ENCODE assay signal across 21 cellular contexts in the genomic region with DNA sequence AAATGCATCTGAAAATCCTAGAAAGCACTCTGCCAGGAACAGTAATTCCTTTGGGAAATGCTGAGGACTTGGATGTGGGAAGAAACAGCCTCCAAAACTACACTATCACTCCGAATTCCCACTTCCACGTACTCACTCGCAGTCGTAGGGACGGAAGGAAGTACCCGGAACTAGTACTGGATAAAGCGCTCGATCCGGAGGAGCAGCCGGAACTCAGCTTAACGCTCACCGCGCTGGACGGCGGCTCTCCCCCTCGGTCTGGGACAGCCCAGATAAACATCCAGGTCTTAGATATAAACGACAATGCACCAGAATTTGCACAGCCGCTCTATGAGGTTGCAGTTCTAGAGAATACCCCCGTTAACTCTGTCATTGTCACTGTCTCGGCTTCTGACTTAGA. TPM values are rescaled to one million over a fixed set of nuclear protein-coding genes. Genes with fewer than 3 reads are reported as not detected.
DNase-seq lines count a peak whose midpoint lies in the region; ATAC-seq and TF ChIP-seq lines count a peak whose summit lies in the region.
"Had no signal": no experiment of that assay in that cellular context is flagged by ENCODE, and none has a peak within 500 bp of the region (broad histone marks: within the 10 kb centered on the region; RNA-seq: fewer than 3 reads in every experiment).

No MANE protein-coding gene starts in this region.

- peaks cover 38% of the 10 kb centered on the region for H3K79me2 ChIP-seq in GM23338 (replicated peaks; ENCODE audit: insufficient read depth)

- peak overlapping the region; percentile 60 for H3K4me3 ChIP-seq in GM23338
- peak overlapping the region; percentile 41 for H3K4me3 ChIP-seq in epithelial cell of proximal tubule (ENCODE audit: low read depth, low read length)
- peak overlapping the region; percentile 55 for H3K4me3 ChIP-seq in psoas muscle
- peak overlapping the region in 1 of 2 donors; percentile 38 for H3K4me3 ChIP-seq in gastroesophageal sphincter

- no peaks in the 10 kb centered on the region for H3K4me1 ChIP-seq in GM23338 (ENCODE audit: insufficient read depth)
- H3K4me1 ChIP-seq in psoas muscle = no peaks in the 10 kb centered on the region
- no peaks in the 10 kb centered on the region for H3K4me1 ChIP-seq in gastroesophageal sphincter
- H3K4me1 ChIP-seq: tibial artery had no signal

- H3K27me3 Mint-ChIP-seq in GM23338 (ENCODE audit: insufficient read depth, low read depth, poor library complexity) = peaks cover 2% of the 10 kb centered on the region

- intact Hi-C loops in psoas muscle (cut with DNase I) = no loop called here

- DNase-seq in GM23338 (ENCODE audit: low spot score) = peak; percentile 38
- peak; percentile 30 for DNase-seq in M059J (ENCODE audit: low read depth)
- no peak for DNase-seq in epithelial cell of proximal tubule (ENCODE audit: low read depth)
- DNase-seq in psoas muscle = no peak
- no peak for DNase-seq in NCI-H510A treated with DMSO at 0.1 percent for 48 hours (lab: John Stamatoyannopoulos, UW)
- no peak for DNase-seq in NCI-H446 treated with DMSO at 0.1 percent for 48 hours (lab: John Stamatoyannopoulos, UW)
- DNase-seq: activated CD4-positive, alpha-beta memory T cell treated with anti-CD3 and anti-CD28 coated beads for 36 hours; activated naive CD4-positive, alpha-beta T cell treated with Interleukin-2 at 50 U/mL for 16 hours; DND-41; effector memory CD8-positive, alpha-beta T cell; MV-4-11; NCI-H2029; NCI-H69; SHP77; tibial artery; WERI-Rb-1 had no signal

- TF ChIP-seq CTCF in GM23338 (conservative IDR thresholded peaks at IDR 0.05; ENCODE audit: low read depth in 2 of 2) (no peak), epithelial cell of proximal tubule (conservative IDR thresholded peaks at IDR 0.05; ENCODE audit: low read depth, low read length) (no peak), psoas muscle (IDR thresholded peaks at IDR 0.05) (no peak), gastroesophageal sphincter (IDR thresholded peaks at IDR 0.05) (no peak)

- no peak overlapping the region for H3K27ac ChIP-seq in GM23338 (ENCODE audit: low read depth)
- no peak overlapping the region for H3K27ac ChIP-seq in psoas muscle
- H3K27ac ChIP-seq in gastroesophageal sphincter = no peak overlapping the region
- H3K27ac ChIP-seq: tibial artery, WERI-Rb-1 had no signal

- H4K20me1 ChIP-seq in GM23338 (replicated peaks; ENCODE audit: insufficient read depth) = no peaks in the 10 kb centered on the region; the same call in 1 of the 2 replicates

- whole genome bisulfite sequencing in psoas muscle, 3 donors = 29 to 35% (median 32%) methylated on average over 20 of the region's 20 CpGs
- WGBS in gastroesophageal sphincter (ENCODE audit: low coverage in 1 of 2), 2 donors = 36 to 63% methylated on average over 12 to 13 of the region's 20 CpGs

- H3K4me3 Mint-ChIP-seq in GM23338 = peak overlapping the region; percentile 73
- H3K4me3 Mint-ChIP-seq: activated CD4-positive, alpha-beta memory T cell treated with anti-CD3 and anti-CD28 coated beads for 36 hours; effector memory CD8-positive, alpha-beta T cell; T-helper 1 cell treated with Interleukin-12 subunit alpha and Interleukin-12 subunit beta and Interleukin-4 antibody, amounts not matched to agents 30 μg/mL and 1 μg/mL, for 36 hours had no signal

- no peak for TF ChIP-seq EP300 in gastroesophageal sphincter (IDR thresholded peaks at IDR 0.05)

- peak overlapping the region; percentile 77 for H3K4me2 ChIP-seq in GM23338

- peak overlapping the region; percentile 3; the same call in 1 of the 2 replicates for H2AFZ ChIP-seq in GM23338

- ATAC-seq in GM23338 (peak; percentile 67), psoas muscle (peak in 2 of 4 donors; percentile 34 to 49), HG03457 (IDR thresholded peaks at IDR 0.05; ENCODE audit: unreplicated experiment) (no peak), gastroesophageal sphincter (no peak)
- ATAC-seq: effector memory CD8-positive, alpha-beta T cell; left lobe of liver had no signal

- no peaks in the 10 kb centered on the region for H3K9me2 ChIP-seq in GM23338 (ENCODE audit: insufficient read depth)

- H3F3A ChIP-seq in GM23338 (replicated peaks; ENCODE audit: low read depth) = no peaks in the 10 kb centered on the region

- H3K9me3 ChIP-seq in psoas muscle = no peaks in the 10 kb centered on the region
- peaks cover 0 to 73% (median 0%) of the 10 kb centered on the region in 3 donors for H3K9me3 ChIP-seq in gastroesophageal sphincter

- H3K4me1 Mint-ChIP-seq in GM23338 = peaks cover 2% of the 10 kb centered on the region; the same call in 1 of the 3 replicates

- no peaks in the 10 kb centered on the region for H3K27me3 ChIP-seq in GM23338 (ENCODE audit: insufficient read depth)
- peaks cover 0 to 16% (median 2%) of the 10 kb centered on the region in 3 donors for H3K27me3 ChIP-seq in psoas muscle (ENCODE audit: insufficient read depth in 3 of 3, low read length in 2 of 3)
- peaks cover 50% of the 10 kb centered on the region for H3K27me3 ChIP-seq in gastroesophageal sphincter
- H3K27me3 ChIP-seq: tibial artery had no signal

- peaks cover 53% of the 10 kb centered on the region for H3K36me3 Mint-ChIP-seq in GM23338 (ENCODE audit: low read depth)

- peaks cover 17% of the 10 kb centered on the region; the same call in 2 of the 3 replicates for H3K9me3 Mint-ChIP-seq in GM23338

- no peak for TF ChIP-seq POLR2A in gastroesophageal sphincter (IDR thresholded peaks at IDR 0.05)

- H3K36me3 ChIP-seq in GM23338 (ENCODE audit: insufficient read depth) (no peaks in the 10 kb centered on the region), psoas muscle (ENCODE audit: insufficient read depth in 1 of 2, low read depth in 1 of 2) (no peaks in the 10 kb centered on the region), gastroesophageal sphincter (no peaks in the 10 kb centered on the region)
- H3K36me3 ChIP-seq: tibial artery had no signal

- H3K27ac Mint-ChIP-seq in GM23338 = no peak overlapping the region; the same call in 1 of the 2 replicates
- H3K27ac Mint-ChIP-seq: activated CD4-positive, alpha-beta memory T cell treated with anti-CD3 and anti-CD28 coated beads for 36 hours; effector memory CD8-positive, alpha-beta T cell had no signal

TF ChIP-seq in GM23338, 12 proteins besides CTCF, POLR2A, EP300 and RAD21 (continues in another document):
- TF ChIP-seq ZNF114 (CRISPR knock-in tag; IDR thresholded peaks at IDR 0.05) (no peak), NANOG (IDR thresholded peaks at IDR 0.05; ENCODE audit: borderline replicate concordance) (no peak), CREB1 (CRISPR knock-in tag; IDR thresholded peaks at IDR 0.05; ENCODE audit: low read depth) (no peak), JUNB (IDR thresholded peaks at IDR 0.05; ENCODE audit: unreplicated experiment) (no peak), STAT1 (IDR thresholded peaks at IDR 0.05; ENCODE audit: unreplicated experiment) (no peak), ZNF331 (CRISPR knock-in tag; IDR thresholded peaks at IDR 0.05; ENCODE audit: low read depth) (no peak), EZH2phosphoT487 (IDR thresholded peaks at IDR 0.05; ENCODE audit: unreplicated experiment) (no peak)
- TF ChIP-seq, protein P1, sequence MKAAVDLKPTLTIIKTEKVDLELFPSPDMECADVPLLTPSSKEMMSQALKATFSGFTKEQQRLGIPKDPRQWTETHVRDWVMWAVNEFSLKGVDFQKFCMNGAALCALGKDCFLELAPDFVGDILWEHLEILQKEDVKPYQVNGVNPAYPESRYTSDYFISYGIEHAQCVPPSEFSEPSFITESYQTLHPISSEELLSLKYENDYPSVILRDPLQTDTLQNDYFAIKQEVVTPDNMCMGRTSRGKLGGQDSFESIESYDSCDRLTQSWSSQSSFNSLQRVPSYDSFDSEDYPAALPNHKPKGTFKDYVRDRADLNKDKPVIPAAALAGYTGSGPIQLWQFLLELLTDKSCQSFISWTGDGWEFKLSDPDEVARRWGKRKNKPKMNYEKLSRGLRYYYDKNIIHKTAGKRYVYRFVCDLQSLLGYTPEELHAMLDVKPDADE (IDR thresholded peaks at IDR 0.05) = no peak

RNA-seq across cellular contexts. Expression of a gene that starts 0.8 kb away (rescaled TPM):
- total RNA-seq in GM23338 (2014; rRNA removed; shearing (Covaris generic)) = 15.3 and 19.4 TPM in 2 replicates
- 4.7 and 5.2 TPM in 2 replicates for polyA plus RNA-seq in GM23338 (2016; fragmentation: Nextera tagmentation; extraction: Ambion mirVana)
- total RNA-seq in M059J (2014; rRNA removed; shearing (Covaris generic)) = 3.9 and 8.0 TPM in 2 replicates
- total RNA-seq in epithelial cell of proximal tubule = 0.22 and 0.23 TPM in 2 replicates
- total RNA-seq in psoas muscle = 1 to 10 TPM in 1 of 4 donors, under 1 TPM in 3; 0.65 to 1.8 (median 0.81) TPM
- polyA plus RNA-seq in psoas muscle = under 1 TPM; 0.18 to 0.82 (median 0.31) TPM
- 1 to 10 TPM in 3 of 4 donors, under 1 TPM in 1; 0.78 to 2.3 (median 2.0) TPM for total RNA-seq in gastroesophageal sphincter
- total RNA-seq: activated CD4-positive, alpha-beta memory T cell treated with anti-CD3 and anti-CD28 coated beads for 36 hours had no signal

RNA-seq across cellular contexts. Expression of a gene that starts 6.6 kb away (rescaled TPM):
- 28.6 and 34.2 TPM in 2 replicates for total RNA-seq in GM23338 (2014; rRNA removed; shearing (Covaris generic))
- polyA plus RNA-seq in GM23338 (2016; fragmentation: Nextera tagmentation; extraction: Ambion mirVana) (7.1 and 9.3 TPM in 2 replicates), psoas muscle (under 1 TPM; 0.30 to 0.61 (median 0.31) TPM)
- total RNA-seq in M059J (2014; rRNA removed; shearing (Covaris generic)) = 0.32 and 2.1 TPM in 2 replicates
- total RNA-seq in epithelial cell of proximal tubule (under 0.01 and 0.17 TPM in 2 replicates), psoas muscle (1 to 10 TPM in 2 of 4 donors, under 1 TPM in 2; 0.88 to 1.6 (median 1.2) TPM), gastroesophageal sphincter (1 to 10 TPM; 1.4 to 3.0 (median 1.9) TPM)

RNA-seq across cellular contexts. Expression of a gene that starts 20.6 kb away (rescaled TPM):
- total RNA-seq in GM23338 (2014; rRNA removed; shearing (Covaris generic)) = 1.7 and 2.7 TPM in 2 replicates
- polyA plus RNA-seq in GM23338 (2016; fragmentation: Nextera tagmentation; extraction: Ambion mirVana) (0.87 and 1.3 TPM in 2 replicates), psoas muscle (under 1 TPM; 0.31 to 0.80 (median 0.37) TPM)
- total RNA-seq in M059J (2014; rRNA removed; shearing (Covaris generic)) = 0.07 TPM in 1 of 2 replicates, not detected in the other
- total RNA-seq in epithelial cell of proximal tubule (not detected in 2 replicates), psoas muscle (1 to 10 TPM in 3 of 4 donors, under 1 TPM in 1; 0.77 to 2.0 (median 1.8) TPM), gastroesophageal sphincter (1 to 10 TPM; 2.8 to 5.6 (median 4.8) TPM)
- total RNA-seq: activated CD4-positive, alpha-beta memory T cell treated with anti-CD3 and anti-CD28 coated beads for 36 hours; mononuclear cell had no signal

RNA-seq across cellular contexts. Expression of a gene that starts 33.9 kb away (rescaled TPM):
- total RNA-seq in GM23338 (2014; rRNA removed; shearing (Covaris generic)) = 37.7 and 49.7 TPM in 2 replicates
- polyA plus RNA-seq in GM23338 (2016; fragmentation: Nextera tagmentation; extraction: Ambion mirVana) (18.7 and 20.0 TPM in 2 replicates), psoas muscle (under 1 TPM; 0.17 to 0.33 (median 0.27) TPM)
- total RNA-seq in M059J (2014; rRNA removed; shearing (Covaris generic)) = not detected in 2 replicates
- total RNA-seq in epithelial cell of proximal tubule (0.22 and 0.63 TPM in 2 replicates), psoas muscle (under 1 TPM; 0.42 to 0.99 (median 0.60) TPM), gastroesophageal sphincter (1 to 10 TPM; 3.2 to 8.6 (median 5.8) TPM)
- total RNA-seq: activated CD4-positive, alpha-beta memory T cell treated with anti-CD3 and anti-CD28 coated beads for 36 hours had no signal

RNA-seq across cellular contexts. Expression of a gene that starts 48.8 kb away (rescaled TPM):
- total RNA-seq in GM23338 (2014; rRNA removed; shearing (Covaris generic)) = 0.23 and 0.52 TPM in 2 replicates
- polyA plus RNA-seq in GM23338 (2016; fragmentation: Nextera tagmentation; extraction: Ambion mirVana) (0.11 and 0.17 TPM in 2 replicates), psoas muscle (under 1 TPM; 0.08 to 0.11 (median 0.09) TPM)
- total RNA-seq in M059J (2014; rRNA removed; shearing (Covaris generic)) = 0.49 and 0.62 TPM in 2 replicates
- total RNA-seq in epithelial cell of proximal tubule (not detected in 2 replicates), psoas muscle (under 1 TPM; 0.12 to 0.34 (median 0.23) TPM), gastroesophageal sphincter (1 to 10 TPM; 1.0 to 2.0 (median 1.5) TPM)
- total RNA-seq: activated CD4-positive, alpha-beta memory T cell treated with anti-CD3 and anti-CD28 coated beads for 36 hours; mononuclear cell had no signal

Comparison
In these comparisons a context has a peak if more than half of its experiments do, and no peak if none do; other contexts are left out.
1. DNase-seq: peak in GM23338 (single experiment) and M059J (single experiment); none in epithelial cell of proximal tubule (single experiment), psoas muscle (0 of 2), NCI-H510A treated with DMSO at 0.1 percent for 48 hours (single experiment) and NCI-H446 treated with DMSO at 0.1 percent for 48 hours (single experiment).